ENCODE assay signal across 11 cellular contexts in genomic region chr15:75920079-75920478, GRCh38.
"Had no signal": no experiment of that assay in that cellular context is flagged by ENCODE, and none has a peak within 500 bp of the region (broad histone marks: within the 10 kb centered on the region; RNA-seq: fewer than 3 reads in every experiment).

No MANE protein-coding gene starts in this region.

- DNase-seq: activated CD8-positive, alpha-beta memory T cell treated with anti-CD3 and anti-CD28 coated beads, Interleukin-2, amount 50 U/mL, for 48 hours; activated CD8-positive, alpha-beta T cell treated with anti-CD3 and anti-CD28 coated beads, Interleukin-2, amount 10 ng/mL, durations not matched to agents 7 days and 5 days; activated naive CD4-positive, alpha-beta T cell treated with anti-CD3 and anti-CD28 coated beads for 36 hours; dorsolateral prefrontal cortex; foreskin melanocyte; heart right ventricle; left ventricle myocardium superior; ovary; small intestine; T1000 had no signal

- ATAC-seq: activated CD8-positive, alpha-beta T cell treated with anti-CD3 and anti-CD28 coated beads, Interleukin-2, amount 10 ng/mL, durations not matched to agents 7 days and 5 days; heart right ventricle; left ventricle myocardium superior; stimulated activated effector memory CD8-positive, alpha-beta T cell treated with anti-CD3 and anti-CD28 coated beads, Interleukin-12 subunit alpha, Interleukin-12 subunit beta, amount 100 ng/mL, for 72 hours had no signal
